In genomic region chr4:150007512-150007911, GRCh38 we compare ENCODE assay signal across 15 cellular contexts.
DNase-seq lines count a peak whose midpoint lies in the region; ATAC-seq and TF ChIP-seq lines count a peak whose summit lies in the region.
"Had no signal": no experiment of that assay in that cellular context is flagged by ENCODE, and none has a peak within 500 bp of the region (broad histone marks: within the 10 kb centered on the region; RNA-seq: fewer than 3 reads in every experiment).

No MANE protein-coding gene starts in this region.

- no peaks in the 10 kb centered on the region for H4K20me1 ChIP-seq in OCI-LY7 (ENCODE audit: insufficient read depth, low read length)

- TF ChIP-seq CTCF in AG04450 (IDR thresholded peaks at IDR 0.05; ENCODE audit: low read depth, low read length), result no peak
- no peak for TF ChIP-seq CTCF in HEK293 (tag by site-specific recombination; IDR thresholded peaks at IDR 0.05)
- no peak for TF ChIP-seq CTCF in ascending aorta (IDR thresholded peaks at IDR 0.05)
- no peak for TF ChIP-seq CTCF in OCI-LY7 (conservative IDR thresholded peaks at IDR 0.05; ENCODE audit: low read length)

- no peaks in the 10 kb centered on the region for H3K27me3 ChIP-seq in AG04450 (ENCODE audit: control insufficient read depth, insufficient read depth, low read length)
- no peaks in the 10 kb centered on the region for H3K27me3 ChIP-seq in ascending aorta
- no peaks in the 10 kb centered on the region for H3K27me3 ChIP-seq in mesenchymal stem cell (ENCODE audit: control insufficient read depth in 1 of 2, insufficient read depth in 1 of 2, low read length in 2 of 2)
- H3K27me3 ChIP-seq: BE2C, esophagus squamous epithelium, upper lobe of left lung had no signal

- no peak overlapping the region for H2BK15ac ChIP-seq in mesenchymal stem cell (ENCODE audit: low read depth, poor library complexity, severe bottlenecking)

- no peak overlapping the region for H3K14ac ChIP-seq in mesenchymal stem cell (ENCODE audit: low read length in 2 of 2)

- peak; percentile 8 for DNase-seq in AG04450 (ENCODE audit: low read depth, low spot score)
- no peak for DNase-seq in ascending aorta (ENCODE audit: low spot score in 2 of 2)
- peak; percentile 43 for DNase-seq in mesenchymal stem cell
- no peak for DNase-seq in OCI-LY7 (ENCODE audit: low spot score)
- DNase-seq in stimulated activated CD8-positive, alpha-beta memory T cell treated with anti-CD3 and anti-CD28 coated beads, Interleukin-4, amount 100 ng/mL, for 48 hours, result no peak
- no peak for DNase-seq in globus pallidus (ENCODE audit: low spot score)
- DNase-seq: activated B cell treated with CpG ODN at 0.5 μM for 24 hours; activated CD8-positive, alpha-beta memory T cell treated with anti-CD3 and anti-CD28 coated beads, Interleukin-2, amount 50 U/mL, for 4 hours; activated naive CD4-positive, alpha-beta T cell treated with anti-CD3 and anti-CD28 coated beads, Interleukin-2, amount 10 ng/mL, durations not matched to agents 7 days and 5 days; BE2C; esophagus squamous epithelium; posterior cingulate gyrus; upper lobe of left lung had no signal

- H3K23ac ChIP-seq in mesenchymal stem cell (ENCODE audit: low read length in 2 of 2), result no peak overlapping the region

- H2AFZ ChIP-seq in mesenchymal stem cell (ENCODE audit: low read depth, low read length) (no peak overlapping the region), OCI-LY7 (ENCODE audit: low read length) (no peak overlapping the region)

- no peak overlapping the region for H4K8ac ChIP-seq in mesenchymal stem cell (ENCODE audit: low read length)

- no peaks in the 10 kb centered on the region for H3K36me3 ChIP-seq in HEK293 (ENCODE audit: control insufficient read depth in 2 of 2, insufficient read depth in 1 of 2, low read length in 2 of 2)
- H3K36me3 ChIP-seq in ascending aorta, result no peaks in the 10 kb centered on the region
- H3K36me3 ChIP-seq in mesenchymal stem cell (ENCODE audit: control insufficient read depth in 1 of 2, insufficient read depth in 2 of 2, low read depth in 1 of 2, low read length in 2 of 2), result no peaks in the 10 kb centered on the region
- H3K36me3 ChIP-seq in OCI-LY7 (ENCODE audit: insufficient read depth, low read length), result no peaks in the 10 kb centered on the region
- H3K36me3 ChIP-seq: BE2C, esophagus squamous epithelium, upper lobe of left lung had no signal

- H3K9ac ChIP-seq in mesenchymal stem cell (ENCODE audit: low read length), result no peak overlapping the region

- H3K4ac ChIP-seq in mesenchymal stem cell (ENCODE audit: low read depth in 1 of 2, low read length in 2 of 2), result no peak overlapping the region

- intact Hi-C loops in ascending aorta (cut with DNase I), result loop anchor here (5.0 kb wide), 1 partner anchor 1565 kb away; the partner anchor contains the start of gene NR3C2
- intact Hi-C loops in OCI-LY7 (cut with micrococcal nuclease; ENCODE audit: unreplicated experiment), result no loop called here

- H2BK12ac ChIP-seq in mesenchymal stem cell (ENCODE audit: low read length in 2 of 2), result no peak overlapping the region

- no peak for ATAC-seq in GM19455 (IDR thresholded peaks at IDR 0.05; ENCODE audit: unreplicated experiment)

- no peaks in the 10 kb centered on the region for H3K9me3 ChIP-seq in AG04450 (ENCODE audit: control insufficient read depth, insufficient read depth, low read length)
- H3K9me3 ChIP-seq in HEK293 (ENCODE audit: control insufficient read depth, insufficient read depth, low read depth, low read length), result no peaks in the 10 kb centered on the region
- H3K9me3 ChIP-seq in ascending aorta, result no peaks in the 10 kb centered on the region
- H3K9me3 ChIP-seq in mesenchymal stem cell (ENCODE audit: control insufficient read depth, low read length), result no peaks in the 10 kb centered on the region
- no peaks in the 10 kb centered on the region for H3K9me3 ChIP-seq in OCI-LY7 (ENCODE audit: low read length)
- H3K9me3 ChIP-seq: BE2C, esophagus squamous epithelium, upper lobe of left lung had no signal

- CTCF ChIA-PET in AG04450 (lab: Charles Lee), result interaction anchor here (0.7 to 12.0 kb wide), 5 partner anchors 26 to 236 kb away, joined by 3 to 108 read pairs (median 16); no protein-coding TSS in a partner anchor
- CTCF ChIA-PET in HEK293 (lab: Yijun Ruan, JAX), result interaction anchor here (0.9 to 1.7 kb wide), 3 partner anchors 9 to 237 kb away, joined by 4 read pairs; no protein-coding TSS in a partner anchor
- CTCF ChIA-PET in OCI-LY7 (lab: Charles Lee; ENCODE audit: unreplicated experiment), result no interaction called here

- H3K79me2 ChIP-seq in OCI-LY7 (ENCODE audit: insufficient read depth, low read depth, low read length), result no peaks in the 10 kb centered on the region

- no peak overlapping the region for H3K4me2 ChIP-seq in mesenchymal stem cell (ENCODE audit: low read length, poor library complexity, severe bottlenecking)
- no peak overlapping the region for H3K4me2 ChIP-seq in OCI-LY7 (ENCODE audit: low read length)

- POLR2A ChIA-PET in AG04450 (lab: Yijun Ruan, JAX), result no interaction called here
- POLR2A ChIA-PET in HEK293 (lab: Yijun Ruan, JAX), result no interaction called here
- POLR2A ChIA-PET in OCI-LY7 (lab: Charles Lee), result interaction anchor here (1.0 kb wide), 1 partner anchor 150 kb away, joined by 6 read pairs; no protein-coding TSS in a partner anchor

- no peak overlapping the region for H3K18ac ChIP-seq in mesenchymal stem cell (ENCODE audit: low read depth in 1 of 2, low read length in 2 of 2)

- WGBS in mesenchymal stem cell, result 56% methylated on average over 3 of the region's 3 CpGs

- H3K9me2 ChIP-seq in OCI-LY7 (ENCODE audit: insufficient read depth, low read length), result no peaks in the 10 kb centered on the region

- H3K4me1 ChIP-seq in HEK293 (ENCODE audit: control insufficient read depth, insufficient read depth, low read length), result peaks cover 11% of the 10 kb centered on the region
- peaks cover 9 to 40% of the 10 kb centered on the region in 2 donors for H3K4me1 ChIP-seq in ascending aorta
- H3K4me1 ChIP-seq in mesenchymal stem cell (ENCODE audit: control insufficient read depth, insufficient read depth, low read depth, low read length), result peaks cover 5% of the 10 kb centered on the region
- no peaks in the 10 kb centered on the region for H3K4me1 ChIP-seq in OCI-LY7 (ENCODE audit: insufficient read depth, low read length, poor library complexity, severe bottlenecking)
- H3K4me1 ChIP-seq: BE2C, esophagus squamous epithelium, upper lobe of left lung had no signal

- no peak overlapping the region for H2BK120ac ChIP-seq in mesenchymal stem cell (ENCODE audit: low read depth, low read length)

- no peak overlapping the region for H4K91ac ChIP-seq in mesenchymal stem cell (ENCODE audit: low read length)

- no TSS peak for BruUV-seq in OCI-LY7 (replicated peaks; lab: Mats Ljungman, UMichigan)

- H2AK5ac ChIP-seq in mesenchymal stem cell (ENCODE audit: low read length, severe bottlenecking), result no peak overlapping the region

- H3K79me1 ChIP-seq in mesenchymal stem cell (replicated peaks; ENCODE audit: low read length, poor library complexity, severe bottlenecking), result no peaks in the 10 kb centered on the region

- no peak overlapping the region for H3K4me3 ChIP-seq in AG04450 (ENCODE audit: low read depth, low read length)
- no peak overlapping the region for H3K4me3 ChIP-seq in HEK293 (ENCODE audit: low read depth, low read length)
- no peak overlapping the region for H3K4me3 ChIP-seq in ascending aorta
- H3K4me3 ChIP-seq in mesenchymal stem cell (ENCODE audit: insufficient read depth in 1 of 2, low read depth in 1 of 2, low read length in 2 of 2), result no peak overlapping the region
- H3K4me3 ChIP-seq in OCI-LY7 (ENCODE audit: low read depth, low read length, poor library complexity, severe bottlenecking), result no peak overlapping the region
- H3K4me3 ChIP-seq: esophagus squamous epithelium, upper lobe of left lung had no signal

- H3K27ac ChIP-seq in AG04450 (ENCODE audit: low read depth, low read length) (no peak overlapping the region), HEK293 (ENCODE audit: extremely low read depth, low read depth, low read length) (no peak overlapping the region), ascending aorta (peak overlapping the region; percentile 65 to 69), mesenchymal stem cell (ENCODE audit: low read length, poor library complexity, severe bottlenecking) (peak overlapping the region; percentile 61), OCI-LY7 (ENCODE audit: low read depth, low read length, poor library complexity, severe bottlenecking) (no peak overlapping the region)
- H3K27ac ChIP-seq: esophagus squamous epithelium, upper lobe of left lung had no signal

- H2BK5ac ChIP-seq in mesenchymal stem cell (ENCODE audit: low read depth, low read length, poor library complexity, severe bottlenecking), result no peak overlapping the region

TF ChIP-seq in HEK293, 187 proteins besides CTCF, POLR2A, EP300 and RAD21:
- TF ChIP-seq ZBTB17 (tag by site-specific recombination; IDR thresholded peaks at IDR 0.05), result peak; percentile 54; the same call in 1 of the 2 replicates
- TF ChIP-seq ZNF677 (tag by site-specific recombination; IDR thresholded peaks at IDR 0.05), result no peak

Comparison
In these comparisons a context has a peak if more than half of its experiments do, and no peak if none do; other contexts are left out.
1. DNase-seq: peak in AG04450 (single experiment) and mesenchymal stem cell (single experiment); none in ascending aorta (0 of 2), OCI-LY7 (single experiment), stimulated activated CD8-positive, alpha-beta memory T cell treated with anti-CD3 and anti-CD28 coated beads, Interleukin-4, amount 100 ng/mL, for 48 hours (single experiment) and globus pallidus (single experiment).
2. H3K27ac ChIP-seq: peak in ascending aorta (2 of 2) and mesenchymal stem cell (single experiment); none in AG04450 (single experiment), HEK293 (single experiment) and OCI-LY7 (single experiment).